24 cellular contexts compared by ENCODE assay signal in genomic region chr15:48419896-48420295, GRCh38.
"Had no signal": no experiment of that assay in that cellular context is flagged by ENCODE, and none has a peak within 500 bp of the region (broad histone marks: within the 10 kb centered on the region; RNA-seq: fewer than 3 reads in every experiment).

No MANE protein-coding gene starts in this region.

- H3K4me1 ChIP-seq: Peyer's patch had no signal

- H3K4me3 ChIP-seq: MG63, Peyer's patch, SJCRH30 had no signal

- H3K27me3 ChIP-seq: MG63, Peyer's patch, SJCRH30 had no signal

- ATAC-seq: activated naive CD4-positive, alpha-beta T cell treated with anti-CD3 and anti-CD28 coated beads, Interleukin-2, amount 50 U/mL, for 72 hours; activated naive CD8-positive, alpha-beta T cell treated with anti-CD3 and anti-CD28 coated beads, Interleukin-2, amount 50 U/mL, for 24 hours; activated T-cell treated with anti-CD3 and anti-CD28 coated beads, Interleukin-2, amount 50 U/mL, for 4 hours; T-helper 17 cell had no signal

- DNase-seq: activated B cell treated with CpG ODN at 0.5 μM for 24 hours; activated CD4-positive, alpha-beta T cell treated with anti-CD3 and anti-CD28 coated beads for 1 hour; activated CD4-positive, alpha-beta T cell treated with anti-CD3 and anti-CD28 coated beads, Interleukin-2, amount 10 ng/mL, durations not matched to agents 24 days and 14 days; activated CD4-positive, alpha-beta T cell treated with anti-CD3 and anti-CD28 coated beads, Interleukin-2, amount 50 U/mL, for 48 hours; activated effector memory CD4-positive, alpha-beta T cell treated with anti-CD3 and anti-CD28 coated beads, Interleukin-2, amount 50 U/mL, for 16 hours; activated naive CD4-positive, alpha-beta T cell treated with Interleukin-2 at 50 U/mL for 16 hours; activated naive CD8-positive, alpha-beta T cell treated with anti-CD3 and anti-CD28 coated beads, Interleukin-2, amount 50 U/mL, for 24 hours; activated T-cell treated with anti-CD3 and anti-CD28 coated beads, Interleukin-2, amount 50 U/mL, for 4 hours; amniotic stem cell; MG63; NCI-H1105; NCI-H1436; NCI-H187; NCI-H2081; NCI-H446; NCI-H524; Peyer's patch; Right ventricle myocardium superior; SJCRH30; T-helper 17 cell; T-helper 9 cell had no signal

- H3K9me3 ChIP-seq: MG63, Peyer's patch, SJCRH30 had no signal

- H3K4me2 ChIP-seq: KMS-11 had no signal

- H3K9ac ChIP-seq: KMS-11 had no signal

- H3K27ac ChIP-seq: KMS-11, Peyer's patch, RWPE1, SJCRH30 had no signal
